Comparison of ENCODE assay signal across 9 cellular contexts in genomic region chr1:185734929-185735666, GRCh38. TPM values are rescaled to one million over a fixed set of nuclear protein-coding genes. Genes with fewer than 3 reads are reported as not detected.
A peak's percentile ranks its signal among the peaks of the same experiment; 100 is the strongest.
DNase-seq lines count a peak whose midpoint lies in the region; ATAC-seq and TF ChIP-seq lines count a peak whose summit lies in the region.
"Had no signal": no experiment of that assay in that cellular context is flagged by ENCODE, and none has a peak within 500 bp of the region (broad histone marks: within the 10 kb centered on the region; RNA-seq: fewer than 3 reads in every experiment).

No MANE protein-coding gene starts in this region.

- no peaks in the 10 kb centered on the region for H3K36me3 ChIP-seq in thyroid gland
- H3K36me3 ChIP-seq: adrenal gland had no signal

- peaks cover 0 to 6% of the 10 kb centered on the region in 2 donors for H3K4me1 ChIP-seq in thyroid gland

- peaks cover 2% of the 10 kb centered on the region for H3K36me3 Mint-ChIP-seq in T-helper 2 cell treated with Interferon-gamma antibody and Interleukin-4, amounts not matched to agents 5 μg/mL and 100 μg/mL, for 36 hours (ENCODE audit: low read depth)
- no peaks in the 10 kb centered on the region for H3K36me3 Mint-ChIP-seq in activated T-helper 17 cell treated with anti-CD3 and anti-CD28 coated beads, Interleukin-2, amount 50 U/mL, for 72 hours (ENCODE audit: low read depth)
- H3K36me3 Mint-ChIP-seq in stimulated activated effector memory CD8-positive, alpha-beta T cell treated with anti-CD3 and anti-CD28 coated beads, Interleukin-12 subunit alpha, Interleukin-12 subunit beta, amount 100 ng/mL, for 72 hours, result no peaks in the 10 kb centered on the region

- H3K27ac ChIP-seq in thyroid gland, result peak overlapping the region in 1 of 3 donors; percentile 81

- H3K27me3 Mint-ChIP-seq in T-helper 2 cell treated with Interferon-gamma antibody and Interleukin-4, amounts not matched to agents 5 μg/mL and 100 μg/mL, for 36 hours (ENCODE audit: low read depth), result peaks cover 66% of the 10 kb centered on the region
- H3K27me3 Mint-ChIP-seq in activated T-helper 17 cell treated with anti-CD3 and anti-CD28 coated beads, Interleukin-2, amount 50 U/mL, for 72 hours, result peaks cover 67% of the 10 kb centered on the region

- H3K9me3 ChIP-seq in iPS-18c (ENCODE audit: control insufficient read depth, insufficient read depth, low read length) (no peaks in the 10 kb centered on the region), thyroid gland (no peaks in the 10 kb centered on the region)
- H3K9me3 ChIP-seq: adrenal gland had no signal

- DNase-seq in T-helper 2 cell treated with Interferon-gamma antibody and Interleukin-4, amounts not matched to agents 5 μg/mL and 100 μg/mL, for 36 hours (ENCODE audit: low spot score), result no peak
- no peak for DNase-seq in T-helper 2 cell
- no peak for DNase-seq in stimulated activated effector memory CD8-positive, alpha-beta T cell treated with anti-CD3 and anti-CD28 coated beads, Interleukin-12 subunit alpha, Interleukin-12 subunit beta, amount 100 ng/mL, for 72 hours (ENCODE audit: low spot score in 2 of 2)
- DNase-seq in central memory CD4-positive, alpha-beta T cell, result no peak
- DNase-seq in thyroid gland, result no peak

- no peak for TF ChIP-seq CTCF in thyroid gland (IDR thresholded peaks at IDR 0.05)

- 63 to 64% methylated on average over 9 of the region's 9 CpGs for WGBS in thyroid gland, 2 donors

- H3K4me1 Mint-ChIP-seq in T-helper 2 cell treated with Interferon-gamma antibody and Interleukin-4, amounts not matched to agents 5 μg/mL and 100 μg/mL, for 36 hours (ENCODE audit: low read depth), result peaks cover 18% of the 10 kb centered on the region
- peaks cover 18% of the 10 kb centered on the region for H3K4me1 Mint-ChIP-seq in activated T-helper 17 cell treated with anti-CD3 and anti-CD28 coated beads, Interleukin-2, amount 50 U/mL, for 72 hours
- peaks cover 25% of the 10 kb centered on the region for H3K4me1 Mint-ChIP-seq in stimulated activated effector memory CD8-positive, alpha-beta T cell treated with anti-CD3 and anti-CD28 coated beads, Interleukin-12 subunit alpha, Interleukin-12 subunit beta, amount 100 ng/mL, for 72 hours

- H3K4me3 ChIP-seq in iPS-18c (ENCODE audit: insufficient read depth, low read depth, low read length) (peak overlapping the region; percentile 67; the same call in 1 of the 2 replicates), thyroid gland (replicated peaks in 1 of 3) (peak overlapping the region in 1 of 3 donors; percentile 40)

- no peak for TF ChIP-seq POLR2A in thyroid gland (IDR thresholded peaks at IDR 0.05)

- peaks cover 18% of the 10 kb centered on the region for H3K9me3 Mint-ChIP-seq in T-helper 2 cell treated with Interferon-gamma antibody and Interleukin-4, amounts not matched to agents 5 μg/mL and 100 μg/mL, for 36 hours
- peaks cover 16% of the 10 kb centered on the region for H3K9me3 Mint-ChIP-seq in activated T-helper 17 cell treated with anti-CD3 and anti-CD28 coated beads, Interleukin-2, amount 50 U/mL, for 72 hours
- peaks cover 15% of the 10 kb centered on the region for H3K9me3 Mint-ChIP-seq in stimulated activated effector memory CD8-positive, alpha-beta T cell treated with anti-CD3 and anti-CD28 coated beads, Interleukin-12 subunit alpha, Interleukin-12 subunit beta, amount 100 ng/mL, for 72 hours

- peak; percentile 60 for ATAC-seq in activated T-helper 17 cell treated with anti-CD3 and anti-CD28 coated beads, Interleukin-2, amount 50 U/mL, for 72 hours (replicated peaks)
- peak; percentile 66 for ATAC-seq in stimulated activated effector memory CD8-positive, alpha-beta T cell treated with anti-CD3 and anti-CD28 coated beads, Interleukin-12 subunit alpha, Interleukin-12 subunit beta, amount 100 ng/mL, for 72 hours
- no peak for ATAC-seq in GM18861 (IDR thresholded peaks at IDR 0.05; ENCODE audit: unreplicated experiment)

- no peak overlapping the region for H3K27ac Mint-ChIP-seq in T-helper 2 cell treated with Interferon-gamma antibody and Interleukin-4, amounts not matched to agents 5 μg/mL and 100 μg/mL, for 36 hours
- no peak overlapping the region for H3K27ac Mint-ChIP-seq in activated T-helper 17 cell treated with anti-CD3 and anti-CD28 coated beads, Interleukin-2, amount 50 U/mL, for 72 hours
- H3K27ac Mint-ChIP-seq in stimulated activated effector memory CD8-positive, alpha-beta T cell treated with anti-CD3 and anti-CD28 coated beads, Interleukin-12 subunit alpha, Interleukin-12 subunit beta, amount 100 ng/mL, for 72 hours, result no peak overlapping the region

- intact Hi-C loops in thyroid gland (cut with DNase I), result no loop called here

- H3K4me3 Mint-ChIP-seq in T-helper 2 cell treated with Interferon-gamma antibody and Interleukin-4, amounts not matched to agents 5 μg/mL and 100 μg/mL, for 36 hours, result peak overlapping the region; percentile 53
- H3K4me3 Mint-ChIP-seq in activated T-helper 17 cell treated with anti-CD3 and anti-CD28 coated beads, Interleukin-2, amount 50 U/mL, for 72 hours, result peak overlapping the region; percentile 63
- H3K4me3 Mint-ChIP-seq in stimulated activated effector memory CD8-positive, alpha-beta T cell treated with anti-CD3 and anti-CD28 coated beads, Interleukin-12 subunit alpha, Interleukin-12 subunit beta, amount 100 ng/mL, for 72 hours, result peak overlapping the region; percentile 70

- no peaks in the 10 kb centered on the region for H3K27me3 ChIP-seq in thyroid gland
- H3K27me3 ChIP-seq: adrenal gland had no signal

RNA-seq across cellular contexts. Expression of gene HMCN1, which starts 0.9 kb away (rescaled TPM):
- 1 to 10 TPM in 1 of 2 donors, under 1 TPM in 1; 0.06 to 1.2 TPM for total RNA-seq in activated T-helper 17 cell treated with anti-CD3 and anti-CD28 coated beads, Interleukin-2, amount 50 U/mL, for 72 hours
- total RNA-seq in thyroid gland, result 1 to 10 TPM; 3.3 to 8.9 (median 6.6) TPM
